In genomic region chr5:132651838-132652476, GRCh38 we compare ENCODE assay signal across 1 cellular context.
TF ChIP-seq lines count a peak whose summit lies in the region.

No MANE protein-coding gene starts in this region.

TF ChIP-seq in K562, 482 proteins besides CTCF, POLR2A, EP300 and RAD21 (continued from another document and continues in another):
- TF ChIP-seq SIN3B (IDR thresholded peaks at IDR 0.05; ENCODE audit: low read depth) (no peak), ZKSCAN8 (CRISPR knock-in tag; IDR thresholded peaks at IDR 0.05) (peak; percentile 74; the same call in 1 of the 2 replicates), NCOA4 (IDR thresholded peaks at IDR 0.05; ENCODE audit: partially characterized antibody) (peak; percentile 33), FOXO4 (CRISPR knock-in tag; IDR thresholded peaks at IDR 0.05) (no peak), RUNX1 (IDR thresholded peaks at IDR 0.05; ENCODE audit: low read depth) (peak; percentile 72), HNRNPH1 (optimal IDR thresholded peaks at IDR 0.05; ENCODE audit: low read depth, low read length) (no peak), ETV6 (IDR thresholded peaks at IDR 0.05; ENCODE audit: borderline replicate concordance in 1 of 2, low read depth in 2 of 2, low read length in 1 of 2) (peak in 1 of 2 experiments; percentile 73; a peak in 1 of 4 replicates), ETV6 (CRISPR knock-in tag; IDR thresholded peaks at IDR 0.05; ENCODE audit: borderline replicate concordance) (no peak), FOXA1 (IDR thresholded peaks at IDR 0.05; ENCODE audit: borderline replicate concordance) (no peak), NKRF (IDR thresholded peaks at IDR 0.05; ENCODE audit: borderline replicate concordance) (no peak), HCFC1 (IDR thresholded peaks at IDR 0.05; ENCODE audit: low read depth, low read length) (no peak), SRSF1 (IDR thresholded peaks at IDR 0.05; ENCODE audit: low read depth, low read length) (no peak), SMAD3 (CRISPR knock-in tag; conservative IDR thresholded peaks at IDR 0.05) (no peak), SUPT5H (IDR thresholded peaks at IDR 0.05) (no peak), ZFP91 (CRISPR knock-in tag; IDR thresholded peaks at IDR 0.05) (no peak), PCBP1 (IDR thresholded peaks at IDR 0.05; ENCODE audit: low read depth, low read length, poor library complexity, severe bottlenecking) (no peak), PTTG1 (tag; IDR thresholded peaks at IDR 0.05; ENCODE audit: low read depth) (no peak), RFX1 (IDR thresholded peaks at IDR 0.05) (no peak), RHOXF2B (CRISPR knock-in tag; conservative IDR thresholded peaks at IDR 0.05) (no peak), BRF2 (IDR thresholded peaks at IDR 0.05; ENCODE audit: borderline replicate concordance, insufficient read depth, insufficient read length) (no peak), U2AF1 (optimal IDR thresholded peaks at IDR 0.05; ENCODE audit: low read depth, low read length) (no peak), DEAF1 (CRISPR knock-in tag; IDR thresholded peaks at IDR 0.05) (no peak), PRPF4 (IDR thresholded peaks at IDR 0.05; ENCODE audit: insufficient read depth, low read depth, low read length, poor library complexity, severe bottlenecking) (no peak), FOXK2 (conservative IDR thresholded peaks at IDR 0.05 in 1 of 2, IDR thresholded peaks at IDR 0.05 in 1 of 2; ENCODE audit: low read depth in 2 of 2) (peak; percentile 52 to 58; a peak in 2 of 4 replicates), MGA (IDR thresholded peaks at IDR 0.05) (no peak), SP2 (IDR thresholded peaks at IDR 0.05; ENCODE audit: extremely low read depth, low read depth, low read length, poor library complexity, severe bottlenecking) (no peak), ZNF224 (CRISPR knock-in tag; IDR thresholded peaks at IDR 0.05) (no peak), CEBPZ (IDR thresholded peaks at IDR 0.05; ENCODE audit: borderline replicate concordance, low read depth, low read length) (no peak), ZNF766 (CRISPR knock-in tag; conservative IDR thresholded peaks at IDR 0.05) (peak; percentile 62; the same call in 1 of the 2 replicates), POLR2B (IDR thresholded peaks at IDR 0.05; ENCODE audit: low read depth, partially characterized antibody) (no peak), STAT5A (IDR thresholded peaks at IDR 0.05; ENCODE audit: borderline replicate concordance, low read length) (peak; percentile 99), ATF4 (CRISPR knock-in tag; IDR thresholded peaks at IDR 0.05) (no peak), ZKSCAN3 (CRISPR knock-in tag; IDR thresholded peaks at IDR 0.05) (no peak), MCM7 (IDR thresholded peaks at IDR 0.05) (no peak)
